ENCODE assay signal across 15 cellular contexts in the genomic region with DNA sequence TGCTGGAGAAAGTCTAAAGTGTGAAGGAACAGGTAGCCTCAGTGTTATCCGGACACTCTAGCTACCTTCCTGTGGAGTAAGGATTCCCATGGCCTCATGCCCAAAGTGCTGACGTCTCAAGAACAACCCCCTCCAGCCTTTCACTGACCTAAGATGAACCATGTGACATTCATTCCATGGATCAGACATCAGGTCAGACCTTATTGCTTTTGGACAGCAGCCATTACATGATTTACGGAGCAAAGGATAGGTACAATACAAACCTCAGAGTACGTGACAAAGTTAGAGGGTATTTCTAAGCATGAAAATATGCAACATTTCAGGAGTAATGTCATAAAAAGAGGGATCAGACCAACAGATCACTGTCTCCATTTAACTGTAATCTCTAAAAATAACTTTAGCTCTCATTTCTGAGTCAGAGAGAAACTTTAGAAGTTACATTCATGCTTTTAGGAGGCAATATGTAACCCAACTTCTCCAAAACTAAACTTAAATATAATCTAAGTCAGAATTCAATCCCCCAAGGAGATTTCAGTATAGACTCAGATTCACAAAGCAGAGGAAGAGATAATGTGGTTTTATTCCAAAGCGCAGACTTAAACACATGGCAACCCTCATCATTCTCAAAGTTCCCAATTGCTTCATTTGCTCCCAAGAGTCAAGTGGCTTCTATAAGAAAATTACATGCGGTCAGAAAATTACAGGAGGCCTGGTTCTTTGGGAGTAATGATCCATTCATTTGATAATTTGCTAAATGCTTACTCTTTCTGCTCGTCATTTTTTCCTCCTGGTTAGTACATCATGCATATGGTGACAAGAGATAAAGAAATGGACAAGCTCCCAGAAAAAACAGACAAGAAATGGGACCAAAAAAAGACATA.
A peak's percentile ranks its signal among the peaks of the same experiment; 100 is the strongest.
DNase-seq lines count a peak whose midpoint lies in the region; ATAC-seq and TF ChIP-seq lines count a peak whose summit lies in the region.
"Had no signal": no experiment of that assay in that cellular context is flagged by ENCODE, and none has a peak within 500 bp of the region (broad histone marks: within the 10 kb centered on the region; RNA-seq: fewer than 3 reads in every experiment).

No MANE protein-coding gene starts in this region.

- peak overlapping the region; percentile 71 for H3K27ac ChIP-seq in RWPE2 (ENCODE audit: poor library complexity, severe bottlenecking)
- H3K27ac ChIP-seq: right lobe of liver had no signal

- no peak overlapping the region for H3K4me3 ChIP-seq in RWPE2 (ENCODE audit: severe bottlenecking)
- H3K4me3 ChIP-seq: right lobe of liver had no signal

- no peaks in the 10 kb centered on the region for H3K27me3 ChIP-seq in RWPE2 (ENCODE audit: insufficient read depth, poor library complexity, severe bottlenecking)
- H3K27me3 ChIP-seq: right lobe of liver had no signal

- no peaks in the 10 kb centered on the region for H3K9me3 ChIP-seq in RWPE2 (ENCODE audit: severe bottlenecking)
- H3K9me3 ChIP-seq: right lobe of liver had no signal

- no peak for TF ChIP-seq CTCF in RWPE2 (IDR thresholded peaks at IDR 0.05; ENCODE audit: poor library complexity, severe bottlenecking)

- peaks cover 31% of the 10 kb centered on the region for H3K4me1 ChIP-seq in RWPE2 (ENCODE audit: insufficient read depth, poor library complexity, severe bottlenecking)

- DNase-seq in NCI-H1092 treated with DMSO at 0.1 percent for 48 hours (lab: John Stamatoyannopoulos, UW) = peak; percentile 11
- DNase-seq in NCI-H1092 (lab: John Stamatoyannopoulos, UW) = no peak
- DNase-seq in RWPE2 (ENCODE audit: low spot score) = peak; percentile 79
- peak; percentile 19 for DNase-seq in fibroblast of gingiva (ENCODE audit: low read depth)
- DNase-seq in stromal cell of bone marrow (ENCODE audit: low read depth) = peak; percentile 80
- no peak for DNase-seq in stimulated activated CD4-positive, alpha-beta T cell treated with anti-CD3 and anti-CD28 coated beads, Interleukin-4, amount 100 ng/mL, for 4 hours
- DNase-seq: 8988T, H7, hippocampal formation, midbrain, MM.1S, NCI-H510A treated with DMSO at 0.1 percent for 48 hours, right lobe of liver had no signal

- no peaks in the 10 kb centered on the region for H3K36me3 ChIP-seq in RWPE2 (ENCODE audit: low read depth)
- H3K36me3 ChIP-seq: right lobe of liver had no signal

- ATAC-seq in RWPE2 (ENCODE audit: low read depth) (peak; percentile 85), GM21515 (IDR thresholded peaks at IDR 0.05; ENCODE audit: unreplicated experiment) (no peak), HG02798 (IDR thresholded peaks at IDR 0.05; ENCODE audit: poor library complexity, unreplicated experiment) (no peak)

Comparison
In these comparisons a context has a peak if more than half of its experiments do, and no peak if none do; other contexts are left out.
1. DNase-seq: peak in NCI-H1092 treated with DMSO at 0.1 percent for 48 hours (single experiment), RWPE2 (single experiment), fibroblast of gingiva (single experiment) and stromal cell of bone marrow (single experiment); none in NCI-H1092 (single experiment) and stimulated activated CD4-positive, alpha-beta T cell treated with anti-CD3 and anti-CD28 coated beads, Interleukin-4, amount 100 ng/mL, for 4 hours (0 of 2).